1 cellular context compared by ENCODE assay signal in the genomic region with DNA sequence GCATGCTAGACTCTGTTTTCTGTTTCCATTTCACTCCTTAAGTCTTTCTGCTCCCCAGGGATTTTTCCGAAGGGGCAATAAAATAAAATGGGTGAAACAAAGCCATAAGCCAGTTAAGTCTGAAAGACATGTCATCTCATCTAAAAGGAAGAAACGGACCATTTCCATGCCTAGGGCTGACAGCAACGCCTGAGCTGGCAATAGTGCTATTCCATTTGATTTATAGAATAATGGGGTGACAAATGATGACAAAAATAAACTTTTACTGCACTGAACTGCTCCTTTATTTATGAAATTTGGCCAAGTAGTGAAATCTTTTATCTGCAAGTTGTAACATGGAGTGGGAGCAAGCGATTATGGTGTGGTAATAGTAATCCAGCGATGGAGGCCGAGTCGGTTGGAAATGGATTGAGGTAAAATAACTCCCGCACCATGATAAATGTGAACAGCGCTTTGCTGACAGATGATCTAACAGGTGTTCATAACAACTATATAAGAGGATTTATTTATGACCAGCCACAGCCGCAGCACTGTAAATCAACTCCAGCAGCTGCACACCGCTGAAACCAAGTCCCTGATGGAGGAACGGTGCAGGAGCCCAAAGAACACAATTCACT.
A peak's percentile ranks its signal among the peaks of the same experiment; 100 is the strongest.
TF ChIP-seq lines count a peak whose summit lies in the region.

No MANE protein-coding gene starts in this region.

TF ChIP-seq in HEK293, 187 proteins besides CTCF, POLR2A, EP300 and RAD21 (continued from another document and continues in another):
- TF ChIP-seq, protein P1, sequence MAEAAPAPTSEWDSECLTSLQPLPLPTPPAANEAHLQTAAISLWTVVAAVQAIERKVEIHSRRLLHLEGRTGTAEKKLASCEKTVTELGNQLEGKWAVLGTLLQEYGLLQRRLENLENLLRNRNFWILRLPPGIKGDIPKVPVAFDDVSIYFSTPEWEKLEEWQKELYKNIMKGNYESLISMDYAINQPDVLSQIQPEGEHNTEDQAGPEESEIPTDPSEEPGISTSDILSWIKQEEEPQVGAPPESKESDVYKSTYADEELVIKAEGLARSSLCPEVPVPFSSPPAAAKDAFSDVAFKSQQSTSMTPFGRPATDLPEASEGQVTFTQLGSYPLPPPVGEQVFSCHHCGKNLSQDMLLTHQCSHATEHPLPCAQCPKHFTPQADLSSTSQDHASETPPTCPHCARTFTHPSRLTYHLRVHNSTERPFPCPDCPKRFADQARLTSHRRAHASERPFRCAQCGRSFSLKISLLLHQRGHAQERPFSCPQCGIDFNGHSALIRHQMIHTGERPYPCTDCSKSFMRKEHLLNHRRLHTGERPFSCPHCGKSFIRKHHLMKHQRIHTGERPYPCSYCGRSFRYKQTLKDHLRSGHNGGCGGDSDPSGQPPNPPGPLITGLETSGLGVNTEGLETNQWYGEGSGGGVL (tag by site-specific recombination; IDR thresholded peaks at IDR 0.05), result peak; percentile 52
- TF ChIP-seq ZNF391 (tag by site-specific recombination; IDR thresholded peaks at IDR 0.05; ENCODE audit: borderline replicate concordance, low read depth), result peak; percentile 92; the same call in 1 of the 2 replicates
- TF ChIP-seq, protein P2, sequence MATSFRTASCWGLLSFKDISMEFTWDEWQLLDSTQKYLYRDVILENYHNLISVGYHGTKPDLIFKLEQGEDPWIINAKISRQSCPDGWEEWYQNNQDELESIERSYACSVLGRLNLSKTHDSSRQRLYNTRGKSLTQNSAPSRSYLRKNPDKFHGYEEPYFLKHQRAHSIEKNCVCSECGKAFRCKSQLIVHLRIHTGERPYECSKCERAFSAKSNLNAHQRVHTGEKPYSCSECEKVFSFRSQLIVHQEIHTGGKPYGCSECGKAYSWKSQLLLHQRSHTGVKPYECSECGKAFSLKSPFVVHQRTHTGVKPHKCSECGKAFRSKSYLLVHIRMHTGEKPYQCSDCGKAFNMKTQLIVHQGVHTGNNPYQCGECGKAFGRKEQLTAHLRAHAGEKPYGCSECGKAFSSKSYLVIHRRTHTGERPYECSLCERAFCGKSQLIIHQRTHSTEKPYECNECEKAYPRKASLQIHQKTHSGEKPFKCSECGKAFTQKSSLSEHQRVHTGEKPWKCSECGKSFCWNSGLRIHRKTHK (tag by site-specific recombination; IDR thresholded peaks at IDR 0.05), result no peak
- no peak for TF ChIP-seq ZFP41 (tag by site-specific recombination; IDR thresholded peaks at IDR 0.05; ENCODE audit: borderline replicate concordance)
- TF ChIP-seq, protein P3, sequence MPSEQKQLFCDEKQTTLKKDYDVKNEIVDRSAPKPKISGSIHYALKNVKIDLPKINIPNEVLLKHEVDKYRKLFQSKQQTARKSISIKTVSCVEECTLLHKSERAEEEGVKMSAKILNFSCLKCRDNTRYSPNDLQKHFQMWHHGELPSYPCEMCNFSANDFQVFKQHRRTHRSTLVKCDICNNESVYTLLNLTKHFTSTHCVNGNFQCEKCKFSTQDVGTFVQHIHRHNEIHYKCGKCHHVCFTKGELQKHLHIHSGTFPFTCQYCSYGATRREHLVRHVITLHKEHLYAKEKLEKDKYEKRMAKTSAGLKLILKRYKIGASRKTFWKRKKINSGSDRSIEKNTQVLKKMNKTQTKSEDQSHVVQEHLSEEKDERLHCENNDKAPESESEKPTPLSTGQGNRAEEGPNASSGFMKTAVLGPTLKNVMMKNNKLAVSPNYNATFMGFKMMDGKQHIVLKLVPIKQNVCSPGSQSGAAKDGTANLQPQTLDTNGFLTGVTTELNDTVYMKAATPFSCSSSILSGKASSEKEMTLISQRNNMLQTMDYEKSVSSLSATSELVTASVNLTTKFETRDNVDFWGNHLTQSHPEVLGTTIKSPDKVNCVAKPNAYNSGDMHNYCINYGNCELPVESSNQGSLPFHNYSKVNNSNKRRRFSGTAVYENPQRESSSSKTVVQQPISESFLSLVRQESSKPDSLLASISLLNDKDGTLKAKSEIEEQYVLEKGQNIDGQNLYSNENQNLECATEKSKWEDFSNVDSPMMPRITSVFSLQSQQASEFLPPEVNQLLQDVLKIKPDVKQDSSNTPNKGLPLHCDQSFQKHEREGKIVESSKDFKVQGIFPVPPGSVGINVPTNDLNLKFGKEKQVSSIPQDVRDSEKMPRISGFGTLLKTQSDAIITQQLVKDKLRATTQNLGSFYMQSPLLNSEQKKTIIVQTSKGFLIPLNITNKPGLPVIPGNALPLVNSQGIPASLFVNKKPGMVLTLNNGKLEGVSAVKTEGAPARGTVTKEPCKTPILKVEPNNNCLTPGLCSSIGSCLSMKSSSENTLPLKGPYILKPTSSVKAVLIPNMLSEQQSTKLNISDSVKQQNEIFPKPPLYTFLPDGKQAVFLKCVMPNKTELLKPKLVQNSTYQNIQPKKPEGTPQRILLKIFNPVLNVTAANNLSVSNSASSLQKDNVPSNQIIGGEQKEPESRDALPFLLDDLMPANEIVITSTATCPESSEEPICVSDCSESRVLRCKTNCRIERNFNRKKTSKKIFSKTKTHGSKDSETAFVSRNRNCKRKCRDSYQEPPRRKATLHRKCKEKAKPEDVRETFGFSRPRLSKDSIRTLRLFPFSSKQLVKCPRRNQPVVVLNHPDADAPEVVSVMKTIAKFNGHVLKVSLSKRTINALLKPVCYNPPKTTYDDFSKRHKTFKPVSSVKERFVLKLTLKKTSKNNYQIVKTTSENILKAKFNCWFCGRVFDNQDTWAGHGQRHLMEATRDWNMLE (tag by site-specific recombination; conservative IDR thresholded peaks at IDR 0.05; ENCODE audit: low read depth), result peak; percentile 31; the same call in 1 of the 2 replicates
- TF ChIP-seq, protein P4, sequence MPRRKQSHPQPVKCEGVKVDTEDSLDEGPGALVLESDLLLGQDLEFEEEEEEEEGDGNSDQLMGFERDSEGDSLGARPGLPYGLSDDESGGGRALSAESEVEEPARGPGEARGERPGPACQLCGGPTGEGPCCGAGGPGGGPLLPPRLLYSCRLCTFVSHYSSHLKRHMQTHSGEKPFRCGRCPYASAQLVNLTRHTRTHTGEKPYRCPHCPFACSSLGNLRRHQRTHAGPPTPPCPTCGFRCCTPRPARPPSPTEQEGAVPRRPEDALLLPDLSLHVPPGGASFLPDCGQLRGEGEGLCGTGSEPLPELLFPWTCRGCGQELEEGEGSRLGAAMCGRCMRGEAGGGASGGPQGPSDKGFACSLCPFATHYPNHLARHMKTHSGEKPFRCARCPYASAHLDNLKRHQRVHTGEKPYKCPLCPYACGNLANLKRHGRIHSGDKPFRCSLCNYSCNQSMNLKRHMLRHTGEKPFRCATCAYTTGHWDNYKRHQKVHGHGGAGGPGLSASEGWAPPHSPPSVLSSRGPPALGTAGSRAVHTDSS (tag by site-specific recombination; IDR thresholded peaks at IDR 0.05), result peak; percentile 53
- no peak for TF ChIP-seq ZBTB7A (tag by site-specific recombination; IDR thresholded peaks at IDR 0.05; ENCODE audit: low read depth)
- peak; percentile 94 for TF ChIP-seq ZSCAN30 (tag by site-specific recombination; IDR thresholded peaks at IDR 0.05)
- no peak for TF ChIP-seq ZNF623 (tag by site-specific recombination; IDR thresholded peaks at IDR 0.05)
- TF ChIP-seq ZNF266 (tag by site-specific recombination; IDR thresholded peaks at IDR 0.05; ENCODE audit: low read depth), result no peak
- no peak for TF ChIP-seq ZNF791 (tag by site-specific recombination; IDR thresholded peaks at IDR 0.05)
- TF ChIP-seq, protein P5, sequence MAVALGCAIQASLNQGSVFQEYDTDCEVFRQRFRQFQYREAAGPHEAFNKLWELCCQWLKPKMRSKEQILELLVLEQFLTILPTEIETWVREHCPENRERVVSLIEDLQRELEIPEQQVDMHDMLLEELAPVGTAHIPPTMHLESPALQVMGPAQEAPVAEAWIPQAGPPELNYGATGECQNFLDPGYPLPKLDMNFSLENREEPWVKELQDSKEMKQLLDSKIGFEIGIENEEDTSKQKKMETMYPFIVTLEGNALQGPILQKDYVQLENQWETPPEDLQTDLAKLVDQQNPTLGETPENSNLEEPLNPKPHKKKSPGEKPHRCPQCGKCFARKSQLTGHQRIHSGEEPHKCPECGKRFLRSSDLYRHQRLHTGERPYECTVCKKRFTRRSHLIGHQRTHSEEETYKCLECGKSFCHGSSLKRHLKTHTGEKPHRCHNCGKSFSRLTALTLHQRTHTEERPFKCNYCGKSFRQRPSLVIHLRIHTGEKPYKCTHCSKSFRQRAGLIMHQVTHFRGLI (tag by site-specific recombination; IDR thresholded peaks at IDR 0.05), result peak; percentile 70
- no peak for TF ChIP-seq ZNF785 (tag by site-specific recombination; IDR thresholded peaks at IDR 0.05)
- TF ChIP-seq ZBTB1 (tag by site-specific recombination; IDR thresholded peaks at IDR 0.05), result peak; percentile 94
- TF ChIP-seq ZNF16 (tag by site-specific recombination; IDR thresholded peaks at IDR 0.05; ENCODE audit: low read depth), result no peak
- TF ChIP-seq, protein P6, sequence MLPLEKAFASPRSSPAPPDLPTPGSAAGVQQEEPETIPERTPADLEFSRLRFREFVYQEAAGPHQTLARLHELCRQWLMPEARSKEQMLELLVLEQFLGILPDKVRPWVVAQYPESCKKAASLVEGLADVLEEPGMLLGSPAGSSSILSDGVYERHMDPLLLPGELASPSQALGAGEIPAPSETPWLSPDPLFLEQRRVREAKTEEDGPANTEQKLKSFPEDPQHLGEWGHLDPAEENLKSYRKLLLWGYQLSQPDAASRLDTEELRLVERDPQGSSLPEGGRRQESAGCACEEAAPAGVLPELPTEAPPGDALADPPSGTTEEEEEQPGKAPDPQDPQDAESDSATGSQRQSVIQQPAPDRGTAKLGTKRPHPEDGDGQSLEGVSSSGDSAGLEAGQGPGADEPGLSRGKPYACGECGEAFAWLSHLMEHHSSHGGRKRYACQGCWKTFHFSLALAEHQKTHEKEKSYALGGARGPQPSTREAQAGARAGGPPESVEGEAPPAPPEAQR (tag by site-specific recombination; IDR thresholded peaks at IDR 0.05), result peak; percentile 48; the same call in 1 of the 2 replicates
- peak; percentile 30 for TF ChIP-seq ZIC2 (tag by site-specific recombination; IDR thresholded peaks at IDR 0.05)
- TF ChIP-seq ZNF184 (tag by site-specific recombination; IDR thresholded peaks at IDR 0.05), result peak; percentile 5; the same call in 1 of the 2 replicates
- TF ChIP-seq ZNF140 (tag by site-specific recombination; IDR thresholded peaks at IDR 0.05), result no peak
- TF ChIP-seq, protein P7, sequence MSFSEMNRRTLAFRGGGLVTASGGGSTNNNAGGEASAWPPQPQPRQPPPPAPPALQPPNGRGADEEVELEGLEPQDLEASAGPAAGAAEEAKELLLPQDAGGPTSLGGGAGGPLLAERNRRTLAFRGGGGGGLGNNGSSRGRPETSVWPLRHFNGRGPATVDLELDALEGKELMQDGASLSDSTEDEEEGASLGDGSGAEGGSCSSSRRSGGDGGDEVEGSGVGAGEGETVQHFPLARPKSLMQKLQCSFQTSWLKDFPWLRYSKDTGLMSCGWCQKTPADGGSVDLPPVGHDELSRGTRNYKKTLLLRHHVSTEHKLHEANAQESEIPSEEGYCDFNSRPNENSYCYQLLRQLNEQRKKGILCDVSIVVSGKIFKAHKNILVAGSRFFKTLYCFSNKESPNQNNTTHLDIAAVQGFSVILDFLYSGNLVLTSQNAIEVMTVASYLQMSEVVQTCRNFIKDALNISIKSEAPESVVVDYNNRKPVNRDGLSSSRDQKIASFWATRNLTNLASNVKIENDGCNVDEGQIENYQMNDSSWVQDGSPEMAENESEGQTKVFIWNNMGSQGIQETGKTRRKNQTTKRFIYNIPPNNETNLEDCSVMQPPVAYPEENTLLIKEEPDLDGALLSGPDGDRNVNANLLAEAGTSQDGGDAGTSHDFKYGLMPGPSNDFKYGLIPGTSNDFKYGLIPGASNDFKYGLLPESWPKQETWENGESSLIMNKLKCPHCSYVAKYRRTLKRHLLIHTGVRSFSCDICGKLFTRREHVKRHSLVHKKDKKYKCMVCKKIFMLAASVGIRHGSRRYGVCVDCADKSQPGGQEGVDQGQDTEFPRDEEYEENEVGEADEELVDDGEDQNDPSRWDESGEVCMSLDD (tag by site-specific recombination; IDR thresholded peaks at IDR 0.05), result no peak
- no peak; the same call in 1 of the 2 replicates for TF ChIP-seq ZFP37 (tag by site-specific recombination; IDR thresholded peaks at IDR 0.05)
- TF ChIP-seq, protein P8, sequence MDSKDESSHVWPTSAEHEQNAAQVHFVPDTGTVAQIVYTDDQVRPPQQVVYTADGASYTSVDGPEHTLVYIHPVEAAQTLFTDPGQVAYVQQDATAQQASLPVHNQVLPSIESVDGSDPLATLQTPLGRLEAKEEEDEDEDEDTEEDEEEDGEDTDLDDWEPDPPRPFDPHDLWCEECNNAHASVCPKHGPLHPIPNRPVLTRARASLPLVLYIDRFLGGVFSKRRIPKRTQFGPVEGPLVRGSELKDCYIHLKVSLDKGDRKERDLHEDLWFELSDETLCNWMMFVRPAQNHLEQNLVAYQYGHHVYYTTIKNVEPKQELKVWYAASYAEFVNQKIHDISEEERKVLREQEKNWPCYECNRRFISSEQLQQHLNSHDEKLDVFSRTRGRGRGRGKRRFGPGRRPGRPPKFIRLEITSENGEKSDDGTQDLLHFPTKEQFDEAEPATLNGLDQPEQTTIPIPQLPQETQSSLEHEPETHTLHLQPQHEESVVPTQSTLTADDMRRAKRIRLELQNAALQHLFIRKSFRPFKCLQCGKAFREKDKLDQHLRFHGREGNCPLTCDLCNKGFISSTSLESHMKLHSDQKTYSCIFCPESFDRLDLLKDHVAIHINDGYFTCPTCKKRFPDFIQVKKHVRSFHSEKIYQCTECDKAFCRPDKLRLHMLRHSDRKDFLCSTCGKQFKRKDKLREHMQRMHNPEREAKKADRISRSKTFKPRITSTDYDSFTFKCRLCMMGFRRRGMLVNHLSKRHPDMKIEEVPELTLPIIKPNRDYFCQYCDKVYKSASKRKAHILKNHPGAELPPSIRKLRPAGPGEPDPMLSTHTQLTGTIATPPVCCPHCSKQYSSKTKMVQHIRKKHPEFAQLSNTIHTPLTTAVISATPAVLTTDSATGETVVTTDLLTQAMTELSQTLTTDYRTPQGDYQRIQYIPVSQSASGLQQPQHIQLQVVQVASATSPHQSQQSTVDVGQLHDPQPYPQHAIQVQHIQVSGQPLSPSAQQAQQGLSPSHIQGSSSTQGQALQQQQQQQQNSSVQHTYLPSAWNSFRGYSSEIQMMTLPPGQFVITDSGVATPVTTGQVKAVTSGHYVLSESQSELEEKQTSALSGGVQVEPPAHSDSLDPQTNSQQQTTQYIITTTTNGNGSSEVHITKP (tag by site-specific recombination; IDR thresholded peaks at IDR 0.05), result no peak; the same call in 1 of the 2 replicates
- TF ChIP-seq SP3 (tag by site-specific recombination; IDR thresholded peaks at IDR 0.05), result no peak
- no peak for TF ChIP-seq ZNF416 (tag by site-specific recombination; IDR thresholded peaks at IDR 0.05)
- TF ChIP-seq ZNF426 (tag by site-specific recombination; IDR thresholded peaks at IDR 0.05), result no peak
- TF ChIP-seq SETDB1 (IDR thresholded peaks at IDR 0.05; ENCODE audit: insufficient read length, low read length), result no peak
- TF ChIP-seq, protein P9, sequence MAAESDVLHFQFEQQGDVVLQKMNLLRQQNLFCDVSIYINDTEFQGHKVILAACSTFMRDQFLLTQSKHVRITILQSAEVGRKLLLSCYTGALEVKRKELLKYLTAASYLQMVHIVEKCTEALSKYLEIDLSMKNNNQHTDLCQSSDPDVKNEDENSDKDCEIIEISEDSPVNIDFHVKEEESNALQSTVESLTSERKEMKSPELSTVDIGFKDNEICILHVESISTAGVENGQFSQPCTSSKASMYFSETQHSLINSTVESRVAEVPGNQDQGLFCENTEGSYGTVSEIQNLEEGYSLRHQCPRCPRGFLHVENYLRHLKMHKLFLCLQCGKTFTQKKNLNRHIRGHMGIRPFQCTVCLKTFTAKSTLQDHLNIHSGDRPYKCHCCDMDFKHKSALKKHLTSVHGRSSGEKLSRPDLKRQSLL (tag by site-specific recombination; IDR thresholded peaks at IDR 0.05), result peak; percentile 93
- no peak for TF ChIP-seq ZBTB20 (tag by site-specific recombination; IDR thresholded peaks at IDR 0.05)
- no peak for TF ChIP-seq ZNF37A (tag by site-specific recombination; IDR thresholded peaks at IDR 0.05)
- peak; percentile 96 for TF ChIP-seq ZXDB (tag by site-specific recombination; IDR thresholded peaks at IDR 0.05)
- TF ChIP-seq ZNF23 (tag by site-specific recombination; IDR thresholded peaks at IDR 0.05; ENCODE audit: borderline replicate concordance), result no peak
- no peak for TF ChIP-seq ZNF311 (tag by site-specific recombination; IDR thresholded peaks at IDR 0.05; ENCODE audit: borderline replicate concordance)
- peak; percentile 38; the same call in 1 of the 2 replicates for TF ChIP-seq SP2 (tag by site-specific recombination; IDR thresholded peaks at IDR 0.05)
